ENCODE assay signal across 8 cellular contexts in genomic region chr18:54647176-54647575, GRCh38. TPM values are rescaled to one million over a fixed set of nuclear protein-coding genes. Genes with fewer than 3 reads are reported as not detected.
DNase-seq lines count a peak whose midpoint lies in the region; ATAC-seq and TF ChIP-seq lines count a peak whose summit lies in the region.

No MANE protein-coding gene starts in this region.

- no peaks in the 10 kb centered on the region for H3K36me3 ChIP-seq in BE2C
- no peaks in the 10 kb centered on the region for H3K36me3 ChIP-seq in Panc1 (ENCODE audit: control insufficient read depth, insufficient read depth, low read length)

- H3K4me3 ChIP-seq in BE2C (ENCODE audit: low read depth, low read length) (no peak overlapping the region), Panc1 (ENCODE audit: low read depth in 2 of 2, low read length in 2 of 2) (no peak overlapping the region)

- POLR2A ChIA-PET in Panc1 (lab: Charles Lee), result no interaction called here

- DNase-seq in BE2C, result no peak
- peak; percentile 1 for DNase-seq in HCEC 1CT
- DNase-seq in Panc1 (ENCODE audit: low read depth, low spot score), result no peak
- DNase-seq in iPS DF 4.7 (ENCODE audit: extremely low read depth, low spot score), result peak; percentile 22
- no peak for DNase-seq in amniotic stem cell (lab: John Stamatoyannopoulos, UW)
- DNase-seq in retina, result no peak
- DNase-seq in activated CD8-positive, alpha-beta memory T cell treated with anti-CD3 and anti-CD28 coated beads, Interleukin-2, amount 50 U/mL, for 48 hours, result no peak

- in situ Hi-C loops in Panc1 (cut with HindIII; ENCODE audit: low pct_unique_long_range_greater_than_20kb, low sequenced_read_pairs), result no loop called here

- ATAC-seq in Panc1 (no peak), GM19467 (IDR thresholded peaks at IDR 0.05; ENCODE audit: unreplicated experiment) (no peak)

- intact Hi-C loops in Panc1 (cut with micrococcal nuclease; ENCODE audit: unreplicated experiment), result loop anchor here (2.0 to 10.0 kb wide), 2 partner anchors 92 to 202 kb away; no protein-coding TSS in a partner anchor

- no peaks in the 10 kb centered on the region for H3K4me1 ChIP-seq in BE2C
- no peaks in the 10 kb centered on the region for H3K4me1 ChIP-seq in Panc1 (ENCODE audit: control insufficient read depth, insufficient read depth, low read length)

- TF ChIP-seq CTCF in BE2C (IDR thresholded peaks at IDR 0.05; ENCODE audit: low read depth, low read length) (peak; percentile 40), Panc1 (IDR thresholded peaks at IDR 0.05) (peak; percentile 30; the same call in 1 of the 2 replicates)

- CTCF ChIA-PET in Panc1 (lab: Charles Lee), result interaction anchor here (0.5 kb wide), 1 partner anchor 36 kb away, joined by 4 read pairs; no protein-coding TSS in a partner anchor

- no peaks in the 10 kb centered on the region for H3K9me3 ChIP-seq in BE2C
- H3K9me3 ChIP-seq in Panc1 (ENCODE audit: control insufficient read depth, insufficient read depth, low read depth, low read length), result no peaks in the 10 kb centered on the region

- no peak overlapping the region for H3K27ac ChIP-seq in Panc1 (ENCODE audit: low read length)

- no peaks in the 10 kb centered on the region for H3K27me3 ChIP-seq in BE2C
- H3K27me3 ChIP-seq in Panc1 (ENCODE audit: control insufficient read depth, insufficient read depth, low read length), result no peaks in the 10 kb centered on the region

- BruUV-seq in Panc1 (replicated peaks; lab: Mats Ljungman, UMichigan), result no TSS peak

RNA-seq across cellular contexts. Expression of gene DYNAP, which starts 56.1 kb away (rescaled TPM):
- polyA plus RNA-seq in BE2C (2012; ENCODE audit: insufficient read depth, insufficient read length, low read depth), result not detected
- not detected for total RNA-seq in Panc1 (2021; ENCODE audit: unreplicated experiment)
- not detected for polyA plus RNA-seq in Panc1 (2012; ENCODE audit: insufficient read length)

Comparison
In these comparisons a context has a peak if more than half of its experiments do, and no peak if none do; other contexts are left out.
1. DNase-seq: peak in HCEC 1CT (single experiment) and iPS DF 4.7 (single experiment); none in BE2C (single experiment), Panc1 (single experiment), amniotic stem cell (single experiment), retina (single experiment) and activated CD8-positive, alpha-beta memory T cell treated with anti-CD3 and anti-CD28 coated beads, Interleukin-2, amount 50 U/mL, for 48 hours (single experiment).